Comparison of ENCODE assay signal across 8 cellular contexts in genomic region chr1:181142096-181143043, GRCh38. TPM values are rescaled to one million over a fixed set of nuclear protein-coding genes. Genes with fewer than 3 reads are reported as not detected.
DNase-seq lines count a peak whose midpoint lies in the region; ATAC-seq and TF ChIP-seq lines count a peak whose summit lies in the region.

No MANE protein-coding gene starts in this region.

- H3K9ac ChIP-seq in mammary epithelial cell (ENCODE audit: insufficient read depth, low read length): peak overlapping the region; percentile 61

- DNase-seq in 8988T (peak; percentile 66), NCI-H2171 (lab: John Stamatoyannopoulos, UW) (peak; percentile 84), mammary epithelial cell (peak; percentile 84), iris pigment epithelial cell (ENCODE audit: low read depth) (peak; percentile 86)
- DNase-seq in stimulated activated CD4-positive, alpha-beta T cell treated with anti-CD3 and anti-CD28 coated beads, Interleukin-12 subunit alpha, Interleukin-12 subunit beta, amount 100 ng/mL, for 48 hours (ENCODE audit: low read depth in 2 of 3, low spot score in 1 of 3): peak; percentile 84 to 91 (median 86)

- no peaks in the 10 kb centered on the region for H3K27me3 ChIP-seq in mammary epithelial cell (ENCODE audit: insufficient read depth, low read length)

- in situ Hi-C loops in mammary epithelial cell (cut with MboI; ENCODE audit: low sequenced_read_pairs in 2 of 2): loop anchor here (5.0 to 25.0 kb wide), 3 partner anchors 60 to 505 kb away; partner anchors contain the start of gene XPR1 (in 1 of the 2)

- H3K36me3 ChIP-seq in mammary epithelial cell (ENCODE audit: insufficient read depth, low read length): no peaks in the 10 kb centered on the region

- peak overlapping the region; percentile 66 for H3K4me2 ChIP-seq in mammary epithelial cell (ENCODE audit: insufficient read depth, low read depth, low read length)

- H3K4me1 ChIP-seq in mammary epithelial cell (ENCODE audit: insufficient read depth, low read length): peaks cover 49% of the 10 kb centered on the region

- no peaks in the 10 kb centered on the region for H4K20me1 ChIP-seq in mammary epithelial cell (ENCODE audit: insufficient read depth, low read length)

- TF ChIP-seq CTCF in WI38 (IDR thresholded peaks at IDR 0.05; ENCODE audit: low read depth, low read length) (peak; percentile 89), mammary epithelial cell (conservative IDR thresholded peaks at IDR 0.05 in 1 of 2, IDR thresholded peaks at IDR 0.05 in 1 of 2; ENCODE audit: extremely low read depth in 1 of 2, insufficient read depth in 1 of 2, low read depth in 1 of 2, low read length in 2 of 2) (peak; percentile 95 to 97)

- H3K79me2 ChIP-seq in mammary epithelial cell (ENCODE audit: insufficient read depth, low read length): no peaks in the 10 kb centered on the region

- peak overlapping the region; percentile 63 for H3K27ac ChIP-seq in mammary epithelial cell (ENCODE audit: insufficient read depth, low read depth, low read length)

- CTCF ChIA-PET in mammary epithelial cell (lab: Charles Lee; ENCODE audit: low non-redundant PET): interaction anchor here (0.6 to 1.2 kb wide), 5 partner anchors 37 to 162 kb away, joined by 3 to 5 read pairs (median 4); no protein-coding TSS in a partner anchor

- peak overlapping the region; percentile 83 for H2AFZ ChIP-seq in mammary epithelial cell (ENCODE audit: low read depth, low read length)

- dilution Hi-C loops in mammary epithelial cell (cut with HindIII; ENCODE audit: low sequenced_read_pairs): no loop called here

- BruUV-seq in mammary epithelial cell (replicated peaks; lab: Mats Ljungman, UMichigan): TSS peak; percentile 56

- H3K9me3 ChIP-seq in mammary epithelial cell (replicated peaks; ENCODE audit: insufficient read depth, low read length): no peaks in the 10 kb centered on the region

- H3K4me3 ChIP-seq in WI38 (ENCODE audit: low read depth, low read length): 0 out of 2 replicates have a peak overlapping the region, but pooled peaks have one; percentile 27
- peak overlapping the region in 1 of 3 experiments; percentile 33 for H3K4me3 ChIP-seq in mammary epithelial cell (replicated peaks in 1 of 3; ENCODE audit: insufficient read depth in 1 of 3, low read depth in 2 of 3, low read length in 3 of 3)

- intact Hi-C loops in mammary epithelial cell (cut with micrococcal nuclease): loop anchor here (1.0 to 10.0 kb wide), 9 partner anchors 17 to 625 kb away; partner anchors contain the start of gene XPR1

- 6% methylated on average over 23 of the region's 25 CpGs for WGBS in mammary epithelial cell (ENCODE audit: low coverage, missing lambda C conversion rate)

- peak; percentile 60 for ATAC-seq in GM18519 (IDR thresholded peaks at IDR 0.05; ENCODE audit: low FRiP score, unreplicated experiment)
- ATAC-seq in HG03103 (IDR thresholded peaks at IDR 0.05; ENCODE audit: low read depth, unreplicated experiment): peak; percentile 67

RNA-seq across cellular contexts. Expression of gene IER5, which starts 53.9 kb away (rescaled TPM):
- total RNA-seq in mammary epithelial cell: 10 to 100 TPM; 16.3 to 37.5 TPM
- polyA plus RNA-seq in mammary epithelial cell: 21.0 TPM
- 11.8 TPM for polyA minus RNA-seq in mammary epithelial cell
